In the genomic region with DNA sequence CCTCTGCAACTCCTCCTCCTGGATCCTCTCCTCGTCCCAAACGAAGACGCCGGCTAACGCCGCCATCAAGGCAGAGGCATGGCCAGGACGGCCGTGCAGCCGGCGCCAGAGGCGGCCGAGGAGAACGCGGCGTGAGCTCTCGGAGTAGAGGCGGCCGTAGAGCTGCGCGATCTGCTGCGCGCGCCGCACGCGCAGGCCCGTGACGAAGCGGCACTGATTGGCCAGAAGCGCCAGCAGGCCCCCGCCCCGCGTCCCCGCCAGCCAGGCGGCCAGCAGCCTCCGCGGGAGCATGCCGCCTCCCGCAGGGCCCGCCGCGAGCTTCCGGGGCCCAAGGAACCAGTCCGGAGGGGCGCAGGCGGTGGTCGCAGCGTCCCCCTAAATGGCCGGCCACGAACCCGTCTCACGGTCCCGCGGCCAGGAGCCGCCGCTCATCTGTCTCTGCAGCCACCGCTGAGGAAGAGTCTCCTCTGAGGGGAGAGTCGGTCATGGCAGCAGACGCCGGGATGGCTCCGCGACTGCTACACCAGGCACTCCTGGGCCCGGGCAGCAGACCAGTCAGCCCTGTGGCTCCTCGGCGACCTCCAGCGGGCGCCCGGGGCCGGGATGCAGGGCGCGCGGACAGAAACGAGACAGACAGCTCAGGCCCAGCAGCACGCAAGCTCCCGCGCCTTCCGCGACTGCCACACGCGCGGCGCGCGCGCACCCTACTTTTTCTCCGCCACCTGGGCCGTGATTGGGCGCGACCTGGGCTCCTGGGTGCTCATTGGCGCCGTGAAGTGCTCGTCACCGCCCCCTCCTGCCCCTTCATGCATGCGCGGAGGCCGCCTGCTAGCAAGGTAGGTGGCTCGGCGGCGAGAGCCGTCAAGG, we compare ENCODE assay signal across 8 cellular contexts. TPM values are rescaled to one million over a fixed set of nuclear protein-coding genes. Genes with fewer than 3 reads are reported as not detected.
DNase-seq lines count a peak whose midpoint lies in the region; ATAC-seq and TF ChIP-seq lines count a peak whose summit lies in the region.

A gene with protein sequence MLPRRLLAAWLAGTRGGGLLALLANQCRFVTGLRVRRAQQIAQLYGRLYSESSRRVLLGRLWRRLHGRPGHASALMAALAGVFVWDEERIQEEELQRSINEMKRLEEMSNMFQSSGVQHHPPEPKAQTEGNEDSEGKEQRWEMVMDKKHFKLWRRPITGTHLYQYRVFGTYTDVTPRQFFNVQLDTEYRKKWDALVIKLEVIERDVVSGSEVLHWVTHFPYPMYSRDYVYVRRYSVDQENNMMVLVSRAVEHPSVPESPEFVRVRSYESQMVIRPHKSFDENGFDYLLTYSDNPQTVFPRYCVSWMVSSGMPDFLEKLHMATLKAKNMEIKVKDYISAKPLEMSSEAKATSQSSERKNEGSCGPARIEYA (minus strand): TSS at position 684 of the 867 bp plus-strand sequence. CDS start 393 bp downstream, at position 291.

- H3K9ac ChIP-seq in mucosa of rectum (ENCODE audit: low read depth in 1 of 2, low read length in 2 of 2) = peak within 1 kb of the TSS; percentile 83 to 98

- intact Hi-C loops in PC-9 (cut with micrococcal nuclease; ENCODE audit: unreplicated experiment) = loop anchor here (1.0 to 10.0 kb wide), 4 partner anchors 52 to 296 kb away; a partner anchor contains a TSS

- CTCF ChIA-PET in PC-9 (lab: Charles Lee) = interaction anchor here (0.5 to 0.7 kb wide), 3 partner anchors 23 to 885 kb away, joined by 3 to 5 read pairs (median 3); no protein-coding TSS in a partner anchor

- peaks cover 63% of the 10 kb centered on the region for H3K79me2 ChIP-seq in PC-9 (ENCODE audit: low read depth)

- H3K4me2 ChIP-seq in PC-9 = peak within 1 kb of the TSS; percentile 96

- peak within 1 kb of the TSS; percentile 86 for H3K4me3 ChIP-seq in Jurkat, Clone E6-1 (ENCODE audit: low read length)
- H3K4me3 ChIP-seq in PC-9 (peak within 1 kb of the TSS; percentile 87), epithelial cell of proximal tubule (ENCODE audit: low read depth, low read length) (peak within 1 kb of the TSS; percentile 79), mucosa of rectum (ENCODE audit: low read length in 2 of 2) (peak within 1 kb of the TSS; percentile 89 to 97)

- H3K9me3 ChIP-seq in PC-9 (ENCODE audit: insufficient read depth, low read depth) (no peaks in the 10 kb centered on the region), mucosa of rectum (ENCODE audit: control insufficient read depth in 2 of 2, low read length in 2 of 2) (no peaks in the 10 kb centered on the region)

- no peaks in the 10 kb centered on the region for H3K9me2 ChIP-seq in PC-9 (ENCODE audit: insufficient read depth)

- DNase-seq in DMS153 treated with DMSO at 0.1 percent for 48 hours (lab: John Stamatoyannopoulos, UW; ENCODE audit: unreplicated experiment) (peak; percentile 89), PC-9 (peak; percentile 96 to 99), epithelial cell of proximal tubule (ENCODE audit: low read depth) (peak; percentile 59)
- DNase-seq in Jurkat, Clone E6-1 (ENCODE audit: low read depth, low spot score) = peak; percentile 95
- DNase-seq in activated T-cell treated with anti-CD3 and anti-CD28 coated beads, Interleukin-2, amount 50 U/mL, for 1 hour = peak; percentile 96
- DNase-seq in stimulated activated CD8-positive, alpha-beta memory T cell treated with anti-CD3 and anti-CD28 coated beads, Interleukin-4, amount 100 ng/mL, for 48 hours = peak; percentile 99

- peaks cover 47% of the 10 kb centered on the region for H4K20me1 ChIP-seq in PC-9 (ENCODE audit: insufficient read depth)

- TF ChIP-seq CTCF in PC-9 (conservative IDR thresholded peaks at IDR 0.05) (peak; percentile 47; the same call in 1 of the 2 replicates), epithelial cell of proximal tubule (conservative IDR thresholded peaks at IDR 0.05; ENCODE audit: low read depth, low read length) (peak; percentile 3)

- BruUV-seq in PC-9 (replicated peaks; lab: Mats Ljungman, UMichigan) = no TSS peak

- no peaks in the 10 kb centered on the region for H3K27me3 ChIP-seq in PC-9 (ENCODE audit: insufficient read depth, low read depth)
- no peaks in the 10 kb centered on the region for H3K27me3 ChIP-seq in mucosa of rectum (ENCODE audit: control insufficient read depth in 2 of 2, insufficient read depth in 2 of 2, low read length in 2 of 2)

- POLR2A ChIA-PET in PC-9 (lab: Charles Lee; ENCODE audit: unreplicated experiment) = interaction anchor here (0.5 to 0.7 kb wide), 6 partner anchors 19 to 1132 kb away, joined by 3 to 11 read pairs (median 4); no protein-coding TSS in a partner anchor

- H3K27ac ChIP-seq in PC-9 (peak within 1 kb of the TSS; percentile 72), mucosa of rectum (ENCODE audit: low read depth in 2 of 2, low read length in 2 of 2) (peak within 1 kb of the TSS; percentile 96)

- H3K36me3 ChIP-seq in PC-9 (ENCODE audit: low read depth) (peaks cover 9% of the 10 kb centered on the region), mucosa of rectum (ENCODE audit: control insufficient read depth in 2 of 2, insufficient read depth in 2 of 2, low read length in 2 of 2) (no peaks in the 10 kb centered on the region)

- H3K4me1 ChIP-seq in PC-9 (replicated peaks; ENCODE audit: insufficient read depth) = peaks cover 36% of the 10 kb centered on the region
- H3K4me1 ChIP-seq in mucosa of rectum (ENCODE audit: control insufficient read depth in 2 of 2, insufficient read depth in 2 of 2, low read length in 2 of 2) = peaks cover 28 to 38% of the 10 kb centered on the region in 2 donors

- peaks cover 18% of the 10 kb centered on the region; the same call in 1 of the 2 replicates for H3F3A ChIP-seq in PC-9 (ENCODE audit: insufficient read depth, low read depth)

- ATAC-seq in GM21576 (IDR thresholded peaks at IDR 0.05; ENCODE audit: unreplicated experiment) = peak; percentile 84

- H2AFZ ChIP-seq in PC-9 = peak within 1 kb of the TSS; percentile 83

RNA-seq across cellular contexts. Expression of the gene that starts here (rescaled TPM):
- 82.0 TPM for polyA plus RNA-seq in Jurkat, Clone E6-1 (2012; ENCODE audit: insufficient read depth, insufficient read length)
- 171 and 189 TPM in 2 replicates for total RNA-seq in PC-9 (2021)
- total RNA-seq in epithelial cell of proximal tubule = 99.2 and 143 TPM in 2 replicates

Comparison
In these comparisons a context has a peak if more than half of its experiments do, and no peak if none do; other contexts are left out.
1. Peak in every context shown above with its lines: DNase-seq, ATAC-seq, H3K4me3 ChIP-seq and H3K27ac ChIP-seq.